20 cellular contexts compared by ENCODE assay signal in genomic region chr1:16170283-16170673, GRCh38. TPM values are rescaled to one million over a fixed set of nuclear protein-coding genes. Genes with fewer than 3 reads are reported as not detected.
DNase-seq lines count a peak whose midpoint lies in the region; ATAC-seq, FAIRE-seq and TF ChIP-seq lines count a peak whose summit lies in the region.
"Had no signal": no experiment of that assay in that cellular context is flagged by ENCODE, and none has a peak within 500 bp of the region (broad histone marks: within the 10 kb centered on the region; RNA-seq: fewer than 3 reads in every experiment).

No MANE protein-coding gene starts in this region.

- H4K20me1 ChIP-seq in H1 (replicated peaks in 1 of 2; ENCODE audit: control insufficient read depth in 1 of 2, insufficient read depth in 2 of 2, low read length in 2 of 2) (no peaks in the 10 kb centered on the region), neural progenitor cell (ENCODE audit: low read depth) (no peaks in the 10 kb centered on the region)

- no peak overlapping the region for H2BK5ac ChIP-seq in H1 (ENCODE audit: low read depth, low read length)

- peaks cover 53% of the 10 kb centered on the region for H3K4me1 Mint-ChIP-seq in neural progenitor cell

- peaks cover 4% of the 10 kb centered on the region; the same call in 1 of the 2 replicates for H3K23me2 ChIP-seq in H1 (ENCODE audit: low read depth, low read length)

- H3K4me3 Mint-ChIP-seq in neural progenitor cell: no peak overlapping the region
- H3K4me3 Mint-ChIP-seq: CD8-positive, alpha-beta T cell; HFFc6 had no signal

- H3K9ac ChIP-seq in H1 (replicated peaks in 1 of 4; ENCODE audit: extremely low read depth in 1 of 4, low read depth in 3 of 4, low read length in 3 of 4) (no peak overlapping the region), neural progenitor cell (no peak overlapping the region)

- H4K5ac ChIP-seq in H1 (ENCODE audit: insufficient read length, low read depth, low read length): no peak overlapping the region

- peak overlapping the region; percentile 3; the same call in 1 of the 2 replicates for H2BK20ac ChIP-seq in H1 (ENCODE audit: low read length)

- H2BK120ac ChIP-seq in H1 (replicated peaks; ENCODE audit: low read depth, low read length): no peak overlapping the region

- no peaks in the 10 kb centered on the region for H3K9me3 Mint-ChIP-seq in neural progenitor cell
- H3K9me3 Mint-ChIP-seq: CD8-positive, alpha-beta T cell; HFFc6 had no signal

- H3K27me3 Mint-ChIP-seq in neural progenitor cell (ENCODE audit: insufficient read depth, low read depth): peaks cover 7% of the 10 kb centered on the region

- intact Hi-C loops in Panc1 (cut with micrococcal nuclease; ENCODE audit: unreplicated experiment): no loop called here
- intact Hi-C loops in testis (cut with DNase I; ENCODE audit: low total_unique reads): no loop called here

- in situ Hi-C loops in Panc1 (cut with HindIII; ENCODE audit: low pct_unique_long_range_greater_than_20kb, low sequenced_read_pairs): no loop called here

- ATAC-seq in Panc1 (no peak), HG03280 (IDR thresholded peaks at IDR 0.05; ENCODE audit: unreplicated experiment) (no peak)
- ATAC-seq: CD8-positive, alpha-beta T cell had no signal

- no peak overlapping the region for H3K4me3 ChIP-seq in Panc1 (ENCODE audit: low read depth in 2 of 2, low read length in 2 of 2)
- H3K4me3 ChIP-seq in H1 (ENCODE audit: extremely low read depth in 1 of 4, insufficient read depth in 2 of 4, low read depth in 3 of 4, low read length in 4 of 4): no peak overlapping the region
- H3K4me3 ChIP-seq in neural progenitor cell: no peak overlapping the region
- no peak overlapping the region for H3K4me3 ChIP-seq in testis
- H3K4me3 ChIP-seq: HAP-1 had no signal

- 89% methylated on average over 3 of the region's 3 CpGs; no CpG with 5 or more reads in 1 of the 2 experiments for WGBS in H1 (ENCODE audit: extremely low coverage in 1 of 2, insufficient coverage in 1 of 2, insufficient read length in 1 of 2, insufficient replicate concordance in 2 of 2, low coverage in 1 of 2, low lambda C conversion rate in 2 of 2, missing lambda C conversion rate in 1 of 2), 2 experiments
- WGBS in testis, 2 donors: 96 to 99% methylated on average over 3 of the region's 3 CpGs

- H3K79me1 ChIP-seq in H1 (ENCODE audit: low read depth, low read length): no peaks in the 10 kb centered on the region

- H3K18ac ChIP-seq in H1 (ENCODE audit: extremely low read depth, low read length): no peak overlapping the region

- no peak overlapping the region for H3K56ac ChIP-seq in H1 (replicated peaks; ENCODE audit: insufficient read length, low read depth, low read length)

- H3K36me3 Mint-ChIP-seq in neural progenitor cell: no peaks in the 10 kb centered on the region
- H3K36me3 Mint-ChIP-seq: CD14-positive monocyte; CD8-positive, alpha-beta T cell had no signal

- DNase-seq in Panc1 (ENCODE audit: low read depth, low spot score): no peak
- DNase-seq in H1 (ENCODE audit: low read depth in 1 of 2, low spot score in 2 of 2): no peak
- no peak for DNase-seq in neural progenitor cell (ENCODE audit: low spot score)
- no peak for DNase-seq in NAMALWA (ENCODE audit: low spot score)
- DNase-seq in hippocampal formation (lab: John Stamatoyannopoulos, UW): no peak
- no peak for DNase-seq in testis
- DNase-seq: CD8-positive, alpha-beta T cell; COR-L47; DMS153; DMS79 treated with DMSO at 0.1 percent for 48 hours; EL; GOT3; HFFc6 had no signal

- TF ChIP-seq CTCF in Panc1 (IDR thresholded peaks at IDR 0.05) (no peak), H1 (IDR thresholded peaks at IDR 0.05; ENCODE audit: control extremely low read depth in 1 of 3, insufficient read depth in 1 of 3, low read depth in 1 of 3, low read length in 3 of 3) (no peak), neural progenitor cell (IDR thresholded peaks at IDR 0.05) (no peak), testis (IDR thresholded peaks at IDR 0.05) (no peak)

- no peak overlapping the region for H3K23ac ChIP-seq in H1 (ENCODE audit: insufficient read length)

- peaks cover 19% of the 10 kb centered on the region for H3F3A ChIP-seq in neural progenitor cell (ENCODE audit: low read depth)

- TF ChIP-seq POLR2A in H1 (IDR thresholded peaks at IDR 0.05; ENCODE audit: control extremely low read depth in 1 of 2, low read depth in 2 of 2, low read length in 2 of 2) (no peak), testis (IDR thresholded peaks at IDR 0.05) (no peak)

- H2BK15ac ChIP-seq in H1 (ENCODE audit: low read length): peak overlapping the region; percentile 29; the same call in 1 of the 2 replicates

- H3K27ac ChIP-seq in Panc1 (ENCODE audit: low read length) (peak overlapping the region; percentile 99; the same call in 1 of the 2 replicates), H1 (ENCODE audit: low read depth, low read length) (no peak overlapping the region), neural progenitor cell (no peak overlapping the region), testis (no peak overlapping the region)
- H3K27ac ChIP-seq: HL-60 had no signal

- H2AFZ ChIP-seq in H1 (ENCODE audit: low read length) (no peak overlapping the region), neural progenitor cell (replicated peaks) (no peak overlapping the region)

- CTCF ChIA-PET in Panc1 (lab: Charles Lee): no interaction called here
- CTCF ChIA-PET in H1 (lab: Charles Lee; ENCODE audit: partially characterized antibody): interaction anchor here (0.7 to 1.7 kb wide), 5 partner anchors 8 to 57 kb away, joined by 3 to 5 read pairs (median 3); partner anchors contain the start of gene EPHA2

- H3K79me2 ChIP-seq in H1 (ENCODE audit: control insufficient read depth in 1 of 2, insufficient read depth in 2 of 2, low read length in 2 of 2): no peaks in the 10 kb centered on the region
- H3K79me2 ChIP-seq in neural progenitor cell (ENCODE audit: low read depth): no peaks in the 10 kb centered on the region

- H3K4ac ChIP-seq in H1 (replicated peaks; ENCODE audit: insufficient read length, low read depth, low read length): no peak overlapping the region

- no peak overlapping the region for H4K8ac ChIP-seq in H1 (ENCODE audit: extremely low read depth, insufficient read depth, low read length)

- peaks cover 73% of the 10 kb centered on the region for H3K4me1 ChIP-seq in Panc1 (ENCODE audit: control insufficient read depth, insufficient read depth, low read length)
- peaks cover 5 to 24% (median 15%) of the 10 kb centered on the region in 4 experiments for H3K4me1 ChIP-seq in H1 (replicated peaks in 1 of 4; ENCODE audit: control insufficient read depth in 3 of 4, insufficient read depth in 4 of 4, low read length in 3 of 4)
- peaks cover 35% of the 10 kb centered on the region for H3K4me1 ChIP-seq in neural progenitor cell
- H3K4me1 ChIP-seq in testis: peaks cover 23% of the 10 kb centered on the region

- H2BK12ac ChIP-seq in H1 (ENCODE audit: low read depth, low read length): peak overlapping the region; percentile 6; the same call in 1 of the 2 replicates

- peak overlapping the region; percentile 74 for H3K27ac Mint-ChIP-seq in neural progenitor cell
- H3K27ac Mint-ChIP-seq: CD14-positive monocyte; CD8-positive, alpha-beta T cell; HFFc6 had no signal

- POLR2A ChIA-PET in Panc1 (lab: Charles Lee): no interaction called here
- POLR2A ChIA-PET in H1 (lab: Charles Lee; ENCODE audit: partially characterized antibody): interaction anchor here (3.3 kb wide), 1 partner anchor 8 kb away, joined by 14 read pairs; no protein-coding TSS in a partner anchor

- no peak for TF ChIP-seq RAD21 in H1 (IDR thresholded peaks at IDR 0.05 in 1 of 2, conservative IDR thresholded peaks at IDR 0.05 in 1 of 2; ENCODE audit: low read depth in 2 of 2, low read length in 2 of 2)

- no peak for TF ChIP-seq EP300 in H1 (IDR thresholded peaks at IDR 0.05; ENCODE audit: borderline replicate concordance in 1 of 2, low read depth in 2 of 2, low read length in 2 of 2)

- H3K9me3 ChIP-seq in Panc1 (ENCODE audit: control insufficient read depth, insufficient read depth, low read depth, low read length) (no peaks in the 10 kb centered on the region), H1 (ENCODE audit: insufficient read depth in 2 of 2, low read depth in 1 of 2, low read length in 1 of 2) (no peaks in the 10 kb centered on the region), neural progenitor cell (ENCODE audit: low read depth) (no peaks in the 10 kb centered on the region), testis (no peaks in the 10 kb centered on the region)
- H3K9me3 ChIP-seq: HAP-1 had no signal

- no peak overlapping the region for H3K14ac ChIP-seq in H1 (ENCODE audit: insufficient read length)

- H3K36me3 ChIP-seq in Panc1 (ENCODE audit: control insufficient read depth, insufficient read depth, low read length) (no peaks in the 10 kb centered on the region), H1 (ENCODE audit: control insufficient read depth in 2 of 4, insufficient read depth in 4 of 4, low read length in 3 of 4) (no peaks in the 10 kb centered on the region), neural progenitor cell (no peaks in the 10 kb centered on the region), testis (ENCODE audit: low read depth, missing control alignments) (no peaks in the 10 kb centered on the region)
- H3K36me3 ChIP-seq: HAP-1 had no signal

- H3K4me2 ChIP-seq in H1 (ENCODE audit: insufficient read depth in 1 of 2, low read depth in 2 of 2, low read length in 2 of 2) (no peak overlapping the region), neural progenitor cell (no peak overlapping the region)

- H3K27me3 ChIP-seq in Panc1 (ENCODE audit: control insufficient read depth, insufficient read depth, low read length) (no peaks in the 10 kb centered on the region), H1 (replicated peaks in 1 of 4; ENCODE audit: control insufficient read depth in 3 of 4, extremely low read depth in 1 of 4, insufficient read depth in 3 of 4, low read length in 3 of 4) (no peaks in the 10 kb centered on the region; a peak in 1 of 7 replicates), neural progenitor cell (no peaks in the 10 kb centered on the region), testis (no peaks in the 10 kb centered on the region)

- no TSS peak for BruUV-seq in Panc1 (replicated peaks; lab: Mats Ljungman, UMichigan)

- no peak for FAIRE-seq in H1 (lab: Jason Lieb, UNC)
- FAIRE-seq: D721Med, G401.6, GM12891 had no signal

- H2AK5ac ChIP-seq in H1 (ENCODE audit: low read depth, low read length): no peak overlapping the region

- no peak overlapping the region for H4K91ac ChIP-seq in H1 (replicated peaks; ENCODE audit: insufficient read length, low read length)

RNA-seq across cellular contexts. Expression of gene EPHA2, which starts 14.4 kb away (rescaled TPM):
- total RNA-seq in Panc1 (2021; ENCODE audit: unreplicated experiment): 263 TPM
- polyA plus RNA-seq in Panc1 (2012; ENCODE audit: insufficient read length): 254 TPM
- 28.4 and 33.6 TPM in 2 replicates for total RNA-seq in H1 (2021; fragmentation: NEBNext Ultra II Directional; extraction: Animal tissue kit (Norgen Biotek cat#: 25700))
- 26.8 and 42.2 TPM in 2 replicates for polyA plus RNA-seq in H1 (2011; rRNA removed)
- polyA plus RNA-seq in H1 (2011; cell fraction: cytosol; rRNA removed): 24.2 TPM
- polyA plus RNA-seq in H1 (2011; cell fraction: nucleus; rRNA removed): 69.5 TPM
- polyA plus RNA-seq in H1 (2012, experiment 1 of 2): 23.3 to 29.4 TPM (median 24.9 TPM) in 4 replicates
- polyA plus RNA-seq in H1 (2012, experiment 2 of 2): 28.9 TPM
- 33.8 TPM for polyA plus RNA-seq in H1 (2013, experiment 1 of 2)
- 33.1 TPM for polyA plus RNA-seq in H1 (2013, experiment 2 of 2)
- polyA minus RNA-seq in H1 (2011; rRNA and poly(A)+ RNA removed): 44.2 and 53.8 TPM in 2 replicates
- polyA minus RNA-seq in H1 (2011; cell fraction: cytosol; rRNA and poly(A)+ RNA removed): 30.1 TPM
- 34.1 TPM for polyA minus RNA-seq in H1 (2011; cell fraction: nucleus; rRNA and poly(A)+ RNA removed)
- 14.9 and 40.9 TPM in 2 replicates for total RNA-seq in neural progenitor cell (ENCODE audit: low replicate concordance)
- total RNA-seq in testis: 10 to 100 TPM in 1 of 2 donors, 1 to 10 TPM in 1; 5.7 to 14.1 TPM
- polyA plus RNA-seq in testis (ENCODE audit: insufficient read depth, low read depth, low replicate concordance): 5.1 TPM
- total RNA-seq: CD8-positive, alpha-beta T cell had no signal
- polyA plus RNA-seq: CD14-positive monocyte had no signal

RNA-seq across cellular contexts. Expression of gene ARHGEF19, which starts 42.2 kb away (rescaled TPM):
- total RNA-seq in Panc1 (2021; ENCODE audit: unreplicated experiment) (21.6 TPM), neural progenitor cell (ENCODE audit: low replicate concordance) (10.9 and 22.2 TPM in 2 replicates), testis (10 to 100 TPM in 1 of 2 donors, 1 to 10 TPM in 1; 8.5 to 10.1 TPM)
- 29.2 TPM for polyA plus RNA-seq in Panc1 (2012; ENCODE audit: insufficient read length)
- total RNA-seq in H1 (2021; fragmentation: NEBNext Ultra II Directional; extraction: Animal tissue kit (Norgen Biotek cat#: 25700)): 51.9 and 56.4 TPM in 2 replicates
- polyA plus RNA-seq in H1 (2011; rRNA removed) (47.5 and 69.2 TPM in 2 replicates), testis (ENCODE audit: insufficient read depth, low read depth, low replicate concordance) (6.0 TPM)
- 55.0 TPM for polyA plus RNA-seq in H1 (2011; cell fraction: cytosol; rRNA removed)
- 157 TPM for polyA plus RNA-seq in H1 (2011; cell fraction: nucleus; rRNA removed)
- polyA plus RNA-seq in H1 (2012, experiment 1 of 2): 42.8 to 57.1 TPM (median 54.3 TPM) in 4 replicates
- 45.5 TPM for polyA plus RNA-seq in H1 (2012, experiment 2 of 2)
- 32.6 TPM for polyA plus RNA-seq in H1 (2013, experiment 1 of 2)
- 30.2 TPM for polyA plus RNA-seq in H1 (2013, experiment 2 of 2)
- polyA minus RNA-seq in H1 (2011; rRNA and poly(A)+ RNA removed): 27.7 and 32.0 TPM in 2 replicates
- 22.2 TPM for polyA minus RNA-seq in H1 (2011; cell fraction: cytosol; rRNA and poly(A)+ RNA removed)
- 30.7 TPM for polyA minus RNA-seq in H1 (2011; cell fraction: nucleus; rRNA and poly(A)+ RNA removed)
